In the genomic region with DNA sequence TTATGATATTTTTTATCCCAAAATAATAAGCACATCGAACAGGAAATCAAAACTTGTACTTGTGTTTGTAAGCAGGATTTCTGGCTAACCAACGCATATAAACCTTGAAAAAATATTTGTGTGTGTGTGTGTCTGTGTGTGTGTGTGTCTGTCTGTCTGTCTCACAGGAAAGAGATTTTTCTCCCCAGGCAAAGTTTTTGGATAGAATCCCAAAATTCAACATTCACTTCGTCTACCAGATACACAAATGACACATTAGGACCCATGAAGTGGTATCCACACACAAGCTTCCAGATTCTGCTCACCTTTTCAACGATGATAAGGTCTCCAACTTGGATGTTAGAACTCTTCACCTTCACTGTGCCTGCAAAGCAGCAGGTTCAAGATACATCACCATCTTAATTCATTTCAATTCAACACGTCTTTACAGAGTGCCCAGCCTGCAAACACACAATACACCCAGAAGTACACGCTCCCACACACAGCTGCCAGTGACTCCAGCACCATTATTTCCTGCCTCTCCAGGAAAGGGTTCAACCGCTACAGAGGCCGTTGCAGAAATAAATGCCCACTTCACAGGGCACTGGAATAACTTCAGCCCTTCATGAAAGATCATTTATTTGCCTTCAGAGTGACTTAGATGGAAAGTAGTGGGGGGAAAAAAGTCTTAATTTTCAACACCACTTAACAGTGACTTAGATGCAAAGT, we compare ENCODE assay signal across 13 cellular contexts.
DNase-seq lines count a peak whose midpoint lies in the region; ATAC-seq and TF ChIP-seq lines count a peak whose summit lies in the region.
"Had no signal": no experiment of that assay in that cellular context is flagged by ENCODE, and none has a peak within 500 bp of the region (broad histone marks: within the 10 kb centered on the region; RNA-seq: fewer than 3 reads in every experiment).

No MANE protein-coding gene starts in this region.

- POLR2A ChIA-PET in naive thymus-derived CD8-positive, alpha-beta T cell (lab: Charles Lee): no interaction called here

- no peaks in the 10 kb centered on the region for H3K36me3 Mint-ChIP-seq in naive thymus-derived CD8-positive, alpha-beta T cell
- H3K36me3 Mint-ChIP-seq: CD8-positive, alpha-beta T cell had no signal

- intact Hi-C loops in mucosa of descending colon (cut with DNase I, micrococcal nuclease): no loop called here

- H3K4me3 Mint-ChIP-seq in naive thymus-derived CD8-positive, alpha-beta T cell: no peak overlapping the region
- H3K4me3 Mint-ChIP-seq: activated CD4-positive, alpha-beta T cell treated with anti-CD3 and anti-CD28 coated beads, Interleukin-2, amount 10 ng/mL, durations not matched to agents 7 days and 5 days; CD8-positive, alpha-beta T cell had no signal

- TF ChIP-seq CTCF in mucosa of descending colon (IDR thresholded peaks at IDR 0.05): no peak

- H3K4me1 Mint-ChIP-seq in naive thymus-derived CD8-positive, alpha-beta T cell: peaks cover 5 to 17% (median 16%) of the 10 kb centered on the region in 4 donors

- no peaks in the 10 kb centered on the region for H3K36me3 ChIP-seq in mucosa of descending colon (ENCODE audit: low read depth)

- H3K4me1 ChIP-seq in mucosa of descending colon (ENCODE audit: low read depth): peaks cover 11% of the 10 kb centered on the region
- H3K4me1 ChIP-seq: psoas muscle had no signal

- peaks cover 6 to 20% (median 13%) of the 10 kb centered on the region in 5 donors for H3K27me3 Mint-ChIP-seq in naive thymus-derived CD8-positive, alpha-beta T cell

- no peak overlapping the region for H3K4me3 ChIP-seq in mucosa of descending colon
- H3K4me3 ChIP-seq: psoas muscle, stomach had no signal

- DNase-seq in DMS79 treated with DMSO at 0.1 percent for 48 hours (lab: John Stamatoyannopoulos, UW): peak; percentile 71
- peak; percentile 65 for DNase-seq in M059J (ENCODE audit: low read depth)
- peak; percentile 20 for DNase-seq in astrocyte of the hippocampus (ENCODE audit: low read depth, low spot score)
- DNase-seq in lung microvascular endothelial cell (ENCODE audit: low read depth in 2 of 2): peak; percentile 46 to 54
- DNase-seq in naive thymus-derived CD8-positive, alpha-beta T cell: no peak
- no peak for DNase-seq in mucosa of descending colon
- DNase-seq in SKM-1 (lab: John Stamatoyannopoulos, UW; ENCODE audit: unreplicated experiment): no peak
- DNase-seq: activated CD4-positive, alpha-beta T cell treated with anti-CD3 and anti-CD28 coated beads, Interleukin-2, amount 10 ng/mL, durations not matched to agents 7 days and 5 days; CD8-positive, alpha-beta T cell; NCI-H2171 treated with DMSO at 0.1 percent for 48 hours; psoas muscle; stomach had no signal

- H3K9me3 ChIP-seq in mucosa of descending colon: no peaks in the 10 kb centered on the region
- H3K9me3 ChIP-seq: psoas muscle, stomach had no signal

- H3K9me3 Mint-ChIP-seq in naive thymus-derived CD8-positive, alpha-beta T cell: no peaks in the 10 kb centered on the region
- H3K9me3 Mint-ChIP-seq: activated CD4-positive, alpha-beta T cell treated with anti-CD3 and anti-CD28 coated beads, Interleukin-2, amount 10 ng/mL, durations not matched to agents 7 days and 5 days; CD8-positive, alpha-beta T cell had no signal

- no peak overlapping the region for H3K27ac Mint-ChIP-seq in naive thymus-derived CD8-positive, alpha-beta T cell
- H3K27ac Mint-ChIP-seq: activated CD4-positive, alpha-beta T cell treated with anti-CD3 and anti-CD28 coated beads, Interleukin-2, amount 10 ng/mL, durations not matched to agents 7 days and 5 days; CD8-positive, alpha-beta T cell had no signal

- ATAC-seq in GM21515 (IDR thresholded peaks at IDR 0.05; ENCODE audit: unreplicated experiment): no peak
- no peak for ATAC-seq in naive thymus-derived CD8-positive, alpha-beta T cell
- no peak for ATAC-seq in mucosa of descending colon
- ATAC-seq: CD8-positive, alpha-beta T cell; psoas muscle had no signal

Comparison
In these comparisons a context has a peak if more than half of its experiments do, and no peak if none do; other contexts are left out.
1. DNase-seq: peak in DMS79 treated with DMSO at 0.1 percent for 48 hours (single experiment), M059J (single experiment), astrocyte of the hippocampus (single experiment) and lung microvascular endothelial cell (2 of 2); none in naive thymus-derived CD8-positive, alpha-beta T cell (0 of 10), mucosa of descending colon (0 of 3) and SKM-1 (single experiment).